In genomic region chr6:136226027-136226673, GRCh38 we compare ENCODE assay signal across 8 cellular contexts. TPM values are rescaled to one million over a fixed set of nuclear protein-coding genes. Genes with fewer than 3 reads are reported as not detected.
A peak's percentile ranks its signal among the peaks of the same experiment; 100 is the strongest.
DNase-seq lines count a peak whose midpoint lies in the region; ATAC-seq and TF ChIP-seq lines count a peak whose summit lies in the region.

No MANE protein-coding gene starts in this region.

- H3K4me3 ChIP-seq in SU-DHL-6 (ENCODE audit: insufficient read depth, low read length, poor library complexity, severe bottlenecking) (no peak overlapping the region), adrenal gland (peak overlapping the region in 1 of 4 donors; percentile 46), left ventricle myocardium inferior (peak overlapping the region; percentile 43)

- peaks cover 0 to 17% of the 10 kb centered on the region in 2 donors for H3K4me1 ChIP-seq in adrenal gland (replicated peaks in 1 of 2)
- peaks cover 7% of the 10 kb centered on the region for H3K4me1 ChIP-seq in left ventricle myocardium inferior

- TF ChIP-seq POLR2A in adrenal gland (IDR thresholded peaks at IDR 0.05), result no peak

- H3F3A ChIP-seq in SU-DHL-6 (ENCODE audit: insufficient read depth), result no peaks in the 10 kb centered on the region

- H3K79me2 ChIP-seq in SU-DHL-6 (ENCODE audit: insufficient read depth, low read length), result no peaks in the 10 kb centered on the region

- H3K4me2 ChIP-seq in SU-DHL-6 (ENCODE audit: low read depth, low read length, poor library complexity, severe bottlenecking), result peak overlapping the region; percentile 41

- DNase-seq in Daoy (ENCODE audit: low read depth), result peak; percentile 43
- DNase-seq in LoVo (ENCODE audit: low spot score), result peak; percentile 64
- DNase-seq in adrenal gland, result peak in 6 of 7 donors; percentile 41 to 84 (median 59)
- DNase-seq in left ventricle myocardium inferior, result peak; percentile 27
- peak; percentile 76 for DNase-seq in sciatic nerve (ENCODE audit: low spot score)
- DNase-seq in D341Med (ENCODE audit: low spot score), result no peak

- no peaks in the 10 kb centered on the region for H4K20me1 ChIP-seq in SU-DHL-6 (ENCODE audit: low read depth, low read length)

- no peak overlapping the region for H3K9ac ChIP-seq in SU-DHL-6 (ENCODE audit: low read length)

- H3K27me3 ChIP-seq in SU-DHL-6 (ENCODE audit: low read length) (no peaks in the 10 kb centered on the region), adrenal gland (no peaks in the 10 kb centered on the region), left ventricle myocardium inferior (ENCODE audit: low read depth) (no peaks in the 10 kb centered on the region)

- no peaks in the 10 kb centered on the region for H3K9me2 ChIP-seq in SU-DHL-6 (replicated peaks; ENCODE audit: insufficient read depth, low read length)

- ATAC-seq in GM21619 (IDR thresholded peaks at IDR 0.05; ENCODE audit: unreplicated experiment), result peak; percentile 68
- peak; percentile 91 for ATAC-seq in sciatic nerve

- intact Hi-C loops in adrenal gland (cut with DNase I) (loop anchor here (5.0 to 10.0 kb wide), 3 partner anchors 191 to 691 kb away; no protein-coding TSS in a partner anchor), left ventricle myocardium inferior (cut with micrococcal nuclease) (loop anchor here (5.0 kb wide), 1 partner anchor 194 kb away; no protein-coding TSS in a partner anchor), sciatic nerve (cut with DNase I) (loop anchor here (10.0 kb wide), 1 partner anchor 691 kb away; no protein-coding TSS in a partner anchor)

- peak; percentile 97 for TF ChIP-seq CTCF in SU-DHL-6 (IDR thresholded peaks at IDR 0.05; ENCODE audit: insufficient read depth, low read length, poor library complexity, severe bottlenecking)
- peak; percentile 99 to 100 (median 100) for TF ChIP-seq CTCF in adrenal gland (IDR thresholded peaks at IDR 0.05)
- TF ChIP-seq CTCF in left ventricle myocardium inferior (IDR thresholded peaks at IDR 0.05; ENCODE audit: borderline replicate concordance), result peak; percentile 100

- H2AFZ ChIP-seq in SU-DHL-6 (ENCODE audit: low read depth, low read length, severe bottlenecking), result peak overlapping the region; percentile 64

- H3K9me3 ChIP-seq in SU-DHL-6 (ENCODE audit: insufficient read depth, low read length) (no peaks in the 10 kb centered on the region), adrenal gland (replicated peaks in 1 of 3) (no peaks in the 10 kb centered on the region), left ventricle myocardium inferior (replicated peaks) (no peaks in the 10 kb centered on the region)

- H3K27ac ChIP-seq in SU-DHL-6 (ENCODE audit: low read depth, low read length) (no peak overlapping the region), adrenal gland (no peak overlapping the region), left ventricle myocardium inferior (replicated peaks) (peak overlapping the region; percentile 5)

- H3K36me3 ChIP-seq in SU-DHL-6 (ENCODE audit: low read length) (0 out of 2 replicates have a peak, but pooled peaks cover 4% of the 10 kb centered on the region), adrenal gland (replicated peaks in 1 of 2) (no peaks in the 10 kb centered on the region), left ventricle myocardium inferior (no peaks in the 10 kb centered on the region)

- WGBS in adrenal gland, 4 donors, result 14 to 20% (median 17%) methylated on average over 12 of the region's 12 CpGs

RNA-seq across cellular contexts. Expression of gene MTFR2, which starts 24.0 kb away (rescaled TPM):
- total RNA-seq in Daoy (2014; rRNA removed; shearing (Covaris generic)), result 10.1 and 26.0 TPM in 2 replicates
- total RNA-seq in adrenal gland (under 1 TPM in 7 of 8 donors, not detected in 1; 0.30 to 0.95 (median 0.65) TPM), left ventricle myocardium inferior (0.52 TPM), sciatic nerve (0.80 TPM)
- under 1 TPM; 0.61 to 0.97 (median 0.82) TPM for polyA plus RNA-seq in adrenal gland
